ENCODE assay signal across 22 cellular contexts in the genomic region with DNA sequence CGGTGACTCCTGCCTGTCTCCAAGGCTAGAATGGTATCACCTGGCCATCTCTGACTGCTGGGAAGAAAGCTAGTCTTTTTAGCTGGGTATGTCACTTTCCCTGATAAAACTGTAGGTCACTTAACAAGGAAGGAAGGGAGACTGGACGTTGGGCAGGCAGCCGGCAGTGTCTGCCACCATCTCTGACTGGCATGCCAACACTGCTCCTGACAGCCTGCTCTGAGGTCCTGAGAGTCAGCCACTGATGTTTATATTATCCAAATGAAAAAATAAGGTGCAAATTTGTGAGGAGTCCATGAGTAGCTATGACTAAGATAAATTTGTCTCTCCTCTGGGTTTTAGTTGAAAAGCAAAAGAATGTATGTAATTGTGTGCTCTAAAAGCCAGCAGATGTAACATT.
"Had no signal": no experiment of that assay in that cellular context is flagged by ENCODE, and none has a peak within 500 bp of the region (broad histone marks: within the 10 kb centered on the region; RNA-seq: fewer than 3 reads in every experiment).

No MANE protein-coding gene starts in this region.

- H3K4me1 Mint-ChIP-seq: activated naive CD8-positive, alpha-beta T cell treated with anti-CD3 and anti-CD28 coated beads for 36 hours; central memory CD8-positive, alpha-beta T cell; stimulated activated effector memory CD8-positive, alpha-beta T cell treated with anti-CD3 and anti-CD28 coated beads, Interleukin-12 subunit alpha, Interleukin-12 subunit beta, amount 100 ng/mL, for 72 hours had no signal

- H3K36me3 ChIP-seq: ovary, thyroid gland, uterus had no signal

- H3K9me3 ChIP-seq: gastrocnemius medialis, ovary, thyroid gland, uterus had no signal

- ATAC-seq: activated CD4-positive, CD25-positive, alpha-beta regulatory T cell treated with anti-CD3 and anti-CD28 coated beads, Interleukin-2, amount 50 U/mL, for 24 hours; esophagus mucosa; gastrocnemius medialis; left ventricle myocardium superior; naive thymus-derived CD4-positive, alpha-beta T cell; sciatic nerve; stimulated activated effector memory CD8-positive, alpha-beta T cell treated with anti-CD3 and anti-CD28 coated beads, Interleukin-12 subunit alpha, Interleukin-12 subunit beta, amount 100 ng/mL, for 72 hours had no signal

- H3K27ac ChIP-seq: gastrocnemius medialis, ovary, uterus had no signal

- H3K9me3 Mint-ChIP-seq: activated CD4-positive, alpha-beta T cell treated with anti-CD3 and anti-CD28 coated beads, Interleukin-2, amount 10 ng/mL, durations not matched to agents 7 days and 5 days; activated naive CD8-positive, alpha-beta T cell treated with anti-CD3 and anti-CD28 coated beads for 36 hours; brain; central memory CD8-positive, alpha-beta T cell; dendritic cell treated with granulocyte-macrophage colony-stimulating factor and Interleukin-4, amounts not matched to agents 40 ng/mL and 50 ng/mL, for 4 days; memory B cell; naive thymus-derived CD4-positive, alpha-beta T cell; stimulated activated effector memory CD8-positive, alpha-beta T cell treated with anti-CD3 and anti-CD28 coated beads, Interleukin-12 subunit alpha, Interleukin-12 subunit beta, amount 100 ng/mL, for 72 hours had no signal

- H3K4me3 Mint-ChIP-seq: activated CD4-positive, alpha-beta T cell treated with anti-CD3 and anti-CD28 coated beads, Interleukin-2, amount 10 ng/mL, durations not matched to agents 7 days and 5 days; activated naive CD8-positive, alpha-beta T cell treated with anti-CD3 and anti-CD28 coated beads for 36 hours; brain; central memory CD8-positive, alpha-beta T cell; dendritic cell treated with granulocyte-macrophage colony-stimulating factor and Interleukin-4, amounts not matched to agents 40 ng/mL and 50 ng/mL, for 4 days; memory B cell; naive thymus-derived CD4-positive, alpha-beta T cell; stimulated activated effector memory CD8-positive, alpha-beta T cell treated with anti-CD3 and anti-CD28 coated beads, Interleukin-12 subunit alpha, Interleukin-12 subunit beta, amount 100 ng/mL, for 72 hours had no signal

- H3K27me3 Mint-ChIP-seq: activated CD4-positive, alpha-beta T cell treated with anti-CD3 and anti-CD28 coated beads, Interleukin-2, amount 10 ng/mL, durations not matched to agents 7 days and 5 days; activated naive CD8-positive, alpha-beta T cell treated with anti-CD3 and anti-CD28 coated beads for 36 hours; brain; central memory CD8-positive, alpha-beta T cell; memory B cell; naive thymus-derived CD4-positive, alpha-beta T cell had no signal

- H3K27ac Mint-ChIP-seq: activated CD4-positive, alpha-beta T cell treated with anti-CD3 and anti-CD28 coated beads, Interleukin-2, amount 10 ng/mL, durations not matched to agents 7 days and 5 days; activated naive CD8-positive, alpha-beta T cell treated with anti-CD3 and anti-CD28 coated beads for 36 hours; dendritic cell treated with granulocyte-macrophage colony-stimulating factor and Interleukin-4, amounts not matched to agents 40 ng/mL and 50 ng/mL, for 4 days; naive thymus-derived CD4-positive, alpha-beta T cell; stimulated activated effector memory CD8-positive, alpha-beta T cell treated with anti-CD3 and anti-CD28 coated beads, Interleukin-12 subunit alpha, Interleukin-12 subunit beta, amount 100 ng/mL, for 72 hours had no signal

- H3K27me3 ChIP-seq: gastrocnemius medialis, ovary, thyroid gland, uterus had no signal

- H3K4me3 ChIP-seq: gastrocnemius medialis, ovary, thyroid gland, uterus had no signal

- DNase-seq: activated CD4-positive, alpha-beta T cell treated with anti-CD3 and anti-CD28 coated beads, Interleukin-2, amount 10 ng/mL, durations not matched to agents 7 days and 5 days; activated naive CD8-positive, alpha-beta T cell treated with anti-CD3 and anti-CD28 coated beads for 36 hours; amygdala; effector CD8-positive, alpha-beta T cell; gastrocnemius medialis; kidney; left ventricle myocardium superior; naive thymus-derived CD4-positive, alpha-beta T cell; ovary; stimulated activated CD4-positive, alpha-beta T cell treated with anti-CD3 and anti-CD28 coated beads, Interleukin-4, amount 100 ng/mL, for 24 hours; T-helper 1 cell; T1000; thyroid gland; uterus had no signal

- H3K4me1 ChIP-seq: gastrocnemius medialis, uterus had no signal
